26 cellular contexts compared by ENCODE assay signal in genomic region chr6:166946125-166946524, GRCh38. TPM values are rescaled to one million over a fixed set of nuclear protein-coding genes. Genes with fewer than 3 reads are reported as not detected.
DNase-seq lines count a peak whose midpoint lies in the region; ATAC-seq, FAIRE-seq and TF ChIP-seq lines count a peak whose summit lies in the region.
"Had no signal": no experiment of that assay in that cellular context is flagged by ENCODE, and none has a peak within 500 bp of the region (broad histone marks: within the 10 kb centered on the region; RNA-seq: fewer than 3 reads in every experiment).

No MANE protein-coding gene starts in this region.

- no peak overlapping the region for H2AK5ac ChIP-seq in mesenchymal stem cell (ENCODE audit: low read length, severe bottlenecking)

- peak overlapping the region; percentile 20 for H4K8ac ChIP-seq in mesenchymal stem cell (ENCODE audit: low read length)

- H3K27ac Mint-ChIP-seq in activated T-cell treated with anti-CD3 and anti-CD28 coated beads, Interleukin-2, amount 50 U/mL, for 24 hours = peak overlapping the region; percentile 61
- H3K27ac Mint-ChIP-seq: GM23338, H9 had no signal

- over 99% methylated on average over 14 of the region's 16 CpGs for WGBS in HepG2 (ENCODE audit: low lambda C conversion rate)
- 84% methylated on average over 7 of the region's 16 CpGs for whole genome bisulfite sequencing in right lobe of liver (ENCODE audit: insufficient coverage, low coverage, low lambda C conversion rate, missing lambda C conversion rate)
- WGBS in mesenchymal stem cell = 95% methylated on average over 15 of the region's 16 CpGs
- WGBS in aorta, 2 donors = 94 to 95% methylated on average over 16 of the region's 16 CpGs

- no peaks in the 10 kb centered on the region for H3K9me3 Mint-ChIP-seq in activated T-cell treated with anti-CD3 and anti-CD28 coated beads, Interleukin-2, amount 50 U/mL, for 24 hours
- no peaks in the 10 kb centered on the region for H3K9me3 Mint-ChIP-seq in activated T-cell treated with anti-CD3 and anti-CD28 coated beads, Interleukin-2, amount 50 U/mL, for 4 hours
- H3K9me3 Mint-ChIP-seq: CD4-positive, alpha-beta T cell had no signal

- ATAC-seq in activated T-cell treated with anti-CD3 and anti-CD28 coated beads, Interleukin-2, amount 50 U/mL, for 4 hours = no peak
- ATAC-seq in HepG2 (no peak), right lobe of liver (no peak), aorta (ENCODE audit: low FRiP score) (peak; percentile 16)
- ATAC-seq: GM23338 had no signal

- intact Hi-C loops in HepG2 (cut with micrococcal nuclease; ENCODE audit: unreplicated experiment) = no loop called here
- intact Hi-C loops in right lobe of liver (cut with DNase I) = no loop called here
- intact Hi-C loops in aorta (cut with DNase I) = no loop called here

- H3K23ac ChIP-seq in mesenchymal stem cell (ENCODE audit: low read length in 2 of 2) = no peak overlapping the region

- H3K4me2 ChIP-seq in HepG2 (ENCODE audit: low read depth, low read length) (no peak overlapping the region), mesenchymal stem cell (ENCODE audit: low read length, poor library complexity, severe bottlenecking) (no peak overlapping the region)
- H3K4me2 ChIP-seq: BLaER1 treated with 17β-estradiol and CSF1 and Interleukin-3, amounts not matched to agents 10 nM and 100 nM; GM23338; PC-9 had no signal

- H3K9ac ChIP-seq in HepG2 (ENCODE audit: insufficient read depth, low read depth, low read length) = no peak overlapping the region
- no peak overlapping the region for H3K9ac ChIP-seq in mesenchymal stem cell (ENCODE audit: low read length)
- H3K9ac ChIP-seq: BLaER1 treated with 17β-estradiol and CSF1 and Interleukin-3, amounts not matched to agents 10 nM and 100 nM had no signal

- peaks cover 50% of the 10 kb centered on the region for H4K20me1 ChIP-seq in HepG2 (ENCODE audit: insufficient read depth, low read length)

- no peak overlapping the region for H2AFZ ChIP-seq in HepG2 (ENCODE audit: low read length)
- H2AFZ ChIP-seq in mesenchymal stem cell (ENCODE audit: low read depth, low read length) = no peak overlapping the region
- H2AFZ ChIP-seq: GM23338, PC-9 had no signal

- CTCF ChIA-PET in HepG2 (lab: Yijun Ruan, JAX; ENCODE audit: low intra/inter-chr PET ratio, low total read pairs) = no interaction called here

- H3K27ac ChIP-seq in HepG2 (ENCODE audit: extremely low read length, insufficient read depth, low read length) (no peak overlapping the region), right lobe of liver (no peak overlapping the region), mesenchymal stem cell (ENCODE audit: low read length, poor library complexity, severe bottlenecking) (no peak overlapping the region), aorta (ENCODE audit: low read depth in 1 of 2, low read length in 2 of 2) (no peak overlapping the region)
- H3K27ac ChIP-seq: BLaER1 treated with 17β-estradiol and CSF1 and Interleukin-3, amounts not matched to agents 10 nM and 100 nM; PC-9; SJSA1 had no signal

- no peaks in the 10 kb centered on the region for H3K9me3 ChIP-seq in HepG2 (ENCODE audit: low read length)
- H3K9me3 ChIP-seq in right lobe of liver = no peaks in the 10 kb centered on the region
- no peaks in the 10 kb centered on the region for H3K9me3 ChIP-seq in mesenchymal stem cell (ENCODE audit: control insufficient read depth, low read length)
- no peaks in the 10 kb centered on the region for H3K9me3 ChIP-seq in aorta (ENCODE audit: control insufficient read depth, low read length)
- H3K9me3 ChIP-seq: BLaER1 treated with 17β-estradiol and CSF1 and Interleukin-3, amounts not matched to agents 10 nM and 100 nM; SJSA1 had no signal

- in situ Hi-C loops in HepG2 (cut with HindIII; ENCODE audit: extremely low pct_ligation_motif_present, low pct_unique_long_range_greater_than_20kb) = no loop called here

- H3K79me2 ChIP-seq in HepG2 (ENCODE audit: insufficient read depth, low read length) = peaks cover 12% of the 10 kb centered on the region

- H3K4me3 ChIP-seq in HepG2 (replicated peaks in 1 of 3; ENCODE audit: insufficient read depth in 1 of 3, low read depth in 2 of 3, low read length in 3 of 3) (no peak overlapping the region), right lobe of liver (no peak overlapping the region), mesenchymal stem cell (ENCODE audit: insufficient read depth in 1 of 2, low read depth in 1 of 2, low read length in 2 of 2) (no peak overlapping the region), aorta (ENCODE audit: low read length in 2 of 2) (no peak overlapping the region)
- H3K4me3 ChIP-seq: BLaER1 treated with 17β-estradiol and CSF1 and Interleukin-3, amounts not matched to agents 10 nM and 100 nM; GM23338; PC-9; SJSA1 had no signal

- H3K4ac ChIP-seq in mesenchymal stem cell (ENCODE audit: low read depth in 1 of 2, low read length in 2 of 2) = no peak overlapping the region

- no peak for TF ChIP-seq CTCF in HepG2 (CRISPR knock-in tag; IDR thresholded peaks at IDR 0.05)
- no peak for TF ChIP-seq CTCF in right lobe of liver (IDR thresholded peaks at IDR 0.05)

- no peak overlapping the region for H4K91ac ChIP-seq in mesenchymal stem cell (ENCODE audit: low read length)

- H3K27me3 Mint-ChIP-seq in activated T-cell treated with anti-CD3 and anti-CD28 coated beads, Interleukin-2, amount 50 U/mL, for 24 hours = no peaks in the 10 kb centered on the region
- H3K27me3 Mint-ChIP-seq in activated T-cell treated with anti-CD3 and anti-CD28 coated beads, Interleukin-2, amount 50 U/mL, for 4 hours (ENCODE audit: low read depth) = no peaks in the 10 kb centered on the region
- H3K27me3 Mint-ChIP-seq: CD4-positive, alpha-beta T cell had no signal

- TF ChIP-seq EP300 in HepG2 (IDR thresholded peaks at IDR 0.05; ENCODE audit: low read depth in 2 of 2, low read length in 2 of 2) (no peak), HepG2 (CRISPR knock-in tag; IDR thresholded peaks at IDR 0.05; ENCODE audit: borderline replicate concordance) (no peak)

- H3K4me1 Mint-ChIP-seq in activated T-cell treated with anti-CD3 and anti-CD28 coated beads, Interleukin-2, amount 50 U/mL, for 24 hours (ENCODE audit: low read depth) = peaks cover 73% of the 10 kb centered on the region
- peaks cover 58% of the 10 kb centered on the region for H3K4me1 Mint-ChIP-seq in activated T-cell treated with anti-CD3 and anti-CD28 coated beads, Interleukin-2, amount 50 U/mL, for 4 hours (ENCODE audit: low read depth)

- H3K4me1 ChIP-seq in HepG2 (ENCODE audit: insufficient read depth, low read length) = peaks cover 24% of the 10 kb centered on the region
- no peaks in the 10 kb centered on the region for H3K4me1 ChIP-seq in right lobe of liver
- H3K4me1 ChIP-seq in mesenchymal stem cell (ENCODE audit: control insufficient read depth, insufficient read depth, low read depth, low read length) = peaks cover 3% of the 10 kb centered on the region
- no peaks in the 10 kb centered on the region for H3K4me1 ChIP-seq in aorta (ENCODE audit: control insufficient read depth in 1 of 2, insufficient read depth in 2 of 2, low read length in 2 of 2)

- H3K27me3 ChIP-seq in HepG2 (ENCODE audit: control insufficient read depth in 1 of 2, insufficient read depth in 2 of 2, low read length in 2 of 2) (no peaks in the 10 kb centered on the region), right lobe of liver (no peaks in the 10 kb centered on the region), mesenchymal stem cell (ENCODE audit: control insufficient read depth in 1 of 2, insufficient read depth in 1 of 2, low read length in 2 of 2) (no peaks in the 10 kb centered on the region), aorta (ENCODE audit: control insufficient read depth in 1 of 2, insufficient read depth in 2 of 2, low read length in 1 of 2) (no peaks in the 10 kb centered on the region)
- H3K27me3 ChIP-seq: BLaER1 treated with 17β-estradiol and CSF1 and Interleukin-3, amounts not matched to agents 10 nM and 100 nM; SJSA1 had no signal

- peaks cover 91% of the 10 kb centered on the region for H3K36me3 Mint-ChIP-seq in activated T-cell treated with anti-CD3 and anti-CD28 coated beads, Interleukin-2, amount 50 U/mL, for 24 hours (ENCODE audit: low read depth)
- H3K36me3 Mint-ChIP-seq in activated T-cell treated with anti-CD3 and anti-CD28 coated beads, Interleukin-2, amount 50 U/mL, for 4 hours (ENCODE audit: insufficient read depth) = peaks cover 34% of the 10 kb centered on the region

- FAIRE-seq in HepG2 (lab: Jason Lieb, UNC) = no peak
- FAIRE-seq: A204.1, GM18507 had no signal

- peaks cover 12% of the 10 kb centered on the region for H3K79me1 ChIP-seq in mesenchymal stem cell (replicated peaks; ENCODE audit: low read length, poor library complexity, severe bottlenecking)

- H2BK12ac ChIP-seq in mesenchymal stem cell (ENCODE audit: low read length in 2 of 2) = no peak overlapping the region

- TF ChIP-seq RAD21 in HepG2 (CRISPR knock-in tag; IDR thresholded peaks at IDR 0.05) = no peak

- H3K18ac ChIP-seq in mesenchymal stem cell (ENCODE audit: low read depth in 1 of 2, low read length in 2 of 2) = no peak overlapping the region

- no TSS peak for BruUV-seq in HepG2 (replicated peaks; lab: Mats Ljungman, UMichigan)

- H2BK5ac ChIP-seq in mesenchymal stem cell (ENCODE audit: low read depth, low read length, poor library complexity, severe bottlenecking) = no peak overlapping the region

- no peak overlapping the region for H2BK15ac ChIP-seq in mesenchymal stem cell (ENCODE audit: low read depth, poor library complexity, severe bottlenecking)

- DNase-seq in activated T-cell treated with anti-CD3 and anti-CD28 coated beads, Interleukin-2, amount 50 U/mL, for 24 hours = no peak
- no peak for DNase-seq in activated T-cell treated with anti-CD3 and anti-CD28 coated beads, Interleukin-2, amount 50 U/mL, for 4 hours
- DNase-seq in HepG2 (ENCODE audit: low spot score) (no peak), right lobe of liver (no peak), mesenchymal stem cell (no peak), aorta (peak in 1 of 2 donors; percentile 45), occipital lobe (lab: John Stamatoyannopoulos, UW) (no peak), EL (no peak)
- DNase-seq: CD4-positive, alpha-beta T cell; COR-L47; GDM1; H9; Karpas-422; NCI-H1092; NCI-H1417 treated with DMSO at 0.1 percent for 48 hours; NCI-H1694 treated with DMSO at 0.1 percent for 48 hours; NCI-H2081; NCI-H2227 treated with DMSO at 0.1 percent for 48 hours; NCI-H526 treated with DMSO at 0.1 percent for 48 hours; PC-9; Right ventricle myocardium superior had no signal

- H3K4me3 Mint-ChIP-seq in activated T-cell treated with anti-CD3 and anti-CD28 coated beads, Interleukin-2, amount 50 U/mL, for 24 hours = no peak overlapping the region
- H3K4me3 Mint-ChIP-seq in activated T-cell treated with anti-CD3 and anti-CD28 coated beads, Interleukin-2, amount 50 U/mL, for 4 hours = no peak overlapping the region
- H3K4me3 Mint-ChIP-seq: CD4-positive, alpha-beta T cell; GM23338; H9 had no signal

- H2BK120ac ChIP-seq in mesenchymal stem cell (ENCODE audit: low read depth, low read length) = no peak overlapping the region

- POLR2A ChIA-PET in HepG2 (lab: Yijun Ruan, JAX) = no interaction called here

- H3K36me3 ChIP-seq in HepG2 (replicated peaks in 1 of 2; ENCODE audit: control insufficient read depth in 1 of 2, insufficient read depth in 2 of 2, low read length in 2 of 2) (peaks cover 38 to 84% of the 10 kb centered on the region in 2 experiments), right lobe of liver (peaks cover 0 to 13% (median under 1%) of the 10 kb centered on the region in 4 donors), mesenchymal stem cell (ENCODE audit: control insufficient read depth in 1 of 2, insufficient read depth in 2 of 2, low read depth in 1 of 2, low read length in 2 of 2) (peaks cover 0 to 40% of the 10 kb centered on the region in 2 experiments), aorta (ENCODE audit: control insufficient read depth in 1 of 2, insufficient read depth in 2 of 2, low read length in 1 of 2) (peaks cover 0 to 4% of the 10 kb centered on the region in 2 donors)
- H3K36me3 ChIP-seq: SJSA1 had no signal

- TF ChIP-seq POLR2A in HepG2 (IDR thresholded peaks at IDR 0.05; ENCODE audit: insufficient read depth in 1 of 2, low read depth in 2 of 2, low read length in 2 of 2) = 0 out of 4 replicates have a peak, but pooled peaks of 1 of the 2 experiments have one; percentile 28
- no peak for TF ChIP-seq POLR2A in right lobe of liver (IDR thresholded peaks at IDR 0.05)

- H3K14ac ChIP-seq in mesenchymal stem cell (ENCODE audit: low read length in 2 of 2) = no peak overlapping the region

RNA-seq across cellular contexts. Expression of gene RNASET2, which starts 10.2 kb away (rescaled TPM):
- 10 to 100 TPM; 43.7 to 67.3 (median 49.4) TPM for total RNA-seq in activated T-cell treated with anti-CD3 and anti-CD28 coated beads, Interleukin-2, amount 50 U/mL, for 4 hours
- 22.4 and 44.6 TPM in 2 replicates for total RNA-seq in HepG2 (2016; rRNA removed; fragmentation: Illumina TruSeq; extraction: Trizol)
- total RNA-seq in HepG2 (2016; cell fraction: cytosol; rRNA removed; fragmentation: Illumina TruSeq; extraction: Trizol; ENCODE audit: low read depth) = 26.9 and 41.2 TPM in 2 replicates
- 25.4 and 45.4 TPM in 2 replicates for total RNA-seq in HepG2 (2016; cell fraction: insoluble cytoplasmic fraction; rRNA removed; fragmentation: Illumina TruSeq; extraction: Trizol)
- total RNA-seq in HepG2 (2016; cell fraction: membrane; rRNA removed; fragmentation: Illumina TruSeq; extraction: Trizol) = 24.1 and 38.2 TPM in 2 replicates
- total RNA-seq in HepG2 (2016; cell fraction: nucleus; rRNA removed; fragmentation: Illumina TruSeq; extraction: Trizol) = 30.2 and 32.0 TPM in 2 replicates
- 597 and 696 TPM in 2 replicates for polyA plus RNA-seq in HepG2 (2011; rRNA removed)
- polyA plus RNA-seq in HepG2 (2011; cell fraction: cytosol; rRNA removed) = 456 and 545 TPM in 2 replicates
- polyA plus RNA-seq in HepG2 (2011; cell fraction: nucleus; rRNA removed) = 515 and 552 TPM in 2 replicates
- 446 and 587 TPM in 2 replicates for polyA plus RNA-seq in HepG2 (2012)
- polyA plus RNA-seq in HepG2 (2016; cell fraction: cytosol; fragmentation: Illumina TruSeq; extraction: Trizol; ENCODE audit: low read depth) = 21.3 and 41.6 TPM in 2 replicates
- 26.6 and 27.0 TPM in 2 replicates for polyA plus RNA-seq in HepG2 (2016; cell fraction: insoluble cytoplasmic fraction; fragmentation: Illumina TruSeq; extraction: Trizol; ENCODE audit: low read depth)
- 23.6 and 34.9 TPM in 2 replicates for polyA plus RNA-seq in HepG2 (2016; cell fraction: membrane; fragmentation: Illumina TruSeq; extraction: Trizol; ENCODE audit: low read depth)
- 68.7 and 69.0 TPM in 2 replicates for polyA plus RNA-seq in HepG2 (2016; cell fraction: nucleus; fragmentation: Illumina TruSeq; extraction: Trizol; ENCODE audit: insufficient read depth, low read depth)
- polyA minus RNA-seq in HepG2 (2011; rRNA and poly(A)+ RNA removed; ENCODE audit: low replicate concordance) = 4.7 and 104 TPM in 2 replicates
- 149 and 185 TPM in 2 replicates for polyA minus RNA-seq in HepG2 (2011; cell fraction: cytosol; rRNA and poly(A)+ RNA removed)
- polyA minus RNA-seq in HepG2 (2011; cell fraction: nucleus; rRNA and poly(A)+ RNA removed) = 159 and 184 TPM in 2 replicates
- 10 to 100 TPM; 21.7 to 48.4 (median 30.8) TPM for total RNA-seq in right lobe of liver
- 27.7 TPM for polyA plus RNA-seq in mesenchymal stem cell (2013, experiment 1 of 2)
- polyA plus RNA-seq in mesenchymal stem cell (2013, experiment 2 of 2) = 28.0 TPM
- total RNA-seq in aorta = 10 to 100 TPM; 23.3 to 64.8 TPM
- polyA plus RNA-seq in aorta = 10 to 100 TPM; 26.8 to 42.1 TPM
- 20.9 TPM for total RNA-seq in occipital lobe

RNA-seq across cellular contexts. Expression of gene CEP43, which starts 53.1 kb away (rescaled TPM):
- total RNA-seq in activated T-cell treated with anti-CD3 and anti-CD28 coated beads, Interleukin-2, amount 50 U/mL, for 4 hours = 10 to 100 TPM; 19.5 to 20.2 (median 19.5) TPM
- total RNA-seq in HepG2 (2016; rRNA removed; fragmentation: Illumina TruSeq; extraction: Trizol) = 73.9 and 88.4 TPM in 2 replicates
- total RNA-seq in HepG2 (2016; cell fraction: cytosol; rRNA removed; fragmentation: Illumina TruSeq; extraction: Trizol; ENCODE audit: low read depth) = 84.7 and 89.7 TPM in 2 replicates
- total RNA-seq in HepG2 (2016; cell fraction: insoluble cytoplasmic fraction; rRNA removed; fragmentation: Illumina TruSeq; extraction: Trizol) = 68.4 and 95.5 TPM in 2 replicates
- 46.9 and 49.2 TPM in 2 replicates for total RNA-seq in HepG2 (2016; cell fraction: membrane; rRNA removed; fragmentation: Illumina TruSeq; extraction: Trizol)
- total RNA-seq in HepG2 (2016; cell fraction: nucleus; rRNA removed; fragmentation: Illumina TruSeq; extraction: Trizol) = 62.5 and 63.7 TPM in 2 replicates
- 20.7 and 29.3 TPM in 2 replicates for polyA plus RNA-seq in HepG2 (2011; rRNA removed)
- polyA plus RNA-seq in HepG2 (2011; cell fraction: cytosol; rRNA removed) = 8.6 and 10.8 TPM in 2 replicates
- polyA plus RNA-seq in HepG2 (2011; cell fraction: nucleus; rRNA removed) = 39.4 and 43.9 TPM in 2 replicates
- 15.0 and 26.1 TPM in 2 replicates for polyA plus RNA-seq in HepG2 (2012)
- 15.3 and 16.0 TPM in 2 replicates for polyA plus RNA-seq in HepG2 (2016; cell fraction: cytosol; fragmentation: Illumina TruSeq; extraction: Trizol; ENCODE audit: low read depth)
- 90.9 and 96.9 TPM in 2 replicates for polyA plus RNA-seq in HepG2 (2016; cell fraction: insoluble cytoplasmic fraction; fragmentation: Illumina TruSeq; extraction: Trizol; ENCODE audit: low read depth)
- 23.9 and 25.0 TPM in 2 replicates for polyA plus RNA-seq in HepG2 (2016; cell fraction: membrane; fragmentation: Illumina TruSeq; extraction: Trizol; ENCODE audit: low read depth)
- polyA plus RNA-seq in HepG2 (2016; cell fraction: nucleus; fragmentation: Illumina TruSeq; extraction: Trizol; ENCODE audit: insufficient read depth, low read depth) = 111 and 119 TPM in 2 replicates
- polyA minus RNA-seq in HepG2 (2011; rRNA and poly(A)+ RNA removed; ENCODE audit: low replicate concordance) = 4.7 and 5.1 TPM in 2 replicates
- 15.3 and 20.4 TPM in 2 replicates for polyA minus RNA-seq in HepG2 (2011; cell fraction: cytosol; rRNA and poly(A)+ RNA removed)
- polyA minus RNA-seq in HepG2 (2011; cell fraction: nucleus; rRNA and poly(A)+ RNA removed) = 42.8 and 56.1 TPM in 2 replicates
- total RNA-seq in right lobe of liver = 10 to 100 TPM; 11.7 to 23.5 (median 19.7) TPM
- 6.9 TPM for polyA plus RNA-seq in mesenchymal stem cell (2013, experiment 1 of 2)
- 7.1 TPM for polyA plus RNA-seq in mesenchymal stem cell (2013, experiment 2 of 2)
- total RNA-seq in aorta = 10 to 100 TPM in 1 of 2 donors, 1 to 10 TPM in 1; 8.4 to 13.6 TPM
- polyA plus RNA-seq in aorta = 1 to 10 TPM; 7.8 to 9.4 TPM
- total RNA-seq in occipital lobe = 32.3 TPM
